28 cellular contexts compared by ENCODE assay signal in genomic region chr10:12572281-12572680, GRCh38.
"Had no signal": no experiment of that assay in that cellular context is flagged by ENCODE, and none has a peak within 500 bp of the region (broad histone marks: within the 10 kb centered on the region; RNA-seq: fewer than 3 reads in every experiment).

No MANE protein-coding gene starts in this region.

- H3K36me3 Mint-ChIP-seq: mesothelial cell of epicardium, natural killer cell, type B pancreatic cell had no signal

- H3K27me3 ChIP-seq: neutrophil, right lobe of liver, testis, tibial artery had no signal

- ATAC-seq: effector memory CD8-positive, alpha-beta T cell; left colon; left ventricle myocardium superior; lower lobe of right lung; mucosa of descending colon; natural killer cell; right lobe of liver; stimulated activated effector memory CD8-positive, alpha-beta T cell treated with anti-CD3 and anti-CD28 coated beads, Interleukin-12 subunit alpha, Interleukin-12 subunit beta, amount 100 ng/mL, for 72 hours; stimulated activated naive CD8-positive, alpha-beta T cell treated with anti-CD3 and anti-CD28 coated beads, Interleukin-15, Interleukin-2, amounts not matched to agents 100 U/mL and 50 U/mL, for 24 hours had no signal

- H3K9me3 Mint-ChIP-seq: effector memory CD8-positive, alpha-beta T cell; immature natural killer cell; natural killer cell; neural crest cell; stimulated activated effector memory CD8-positive, alpha-beta T cell treated with anti-CD3 and anti-CD28 coated beads, Interleukin-12 subunit alpha, Interleukin-12 subunit beta, amount 100 ng/mL, for 72 hours; type B pancreatic cell had no signal

- H3K27ac Mint-ChIP-seq: effector memory CD8-positive, alpha-beta T cell; mesothelial cell of epicardium; natural killer cell; progenitor cell of endocrine pancreas; stimulated activated effector memory CD8-positive, alpha-beta T cell treated with anti-CD3 and anti-CD28 coated beads, Interleukin-12 subunit alpha, Interleukin-12 subunit beta, amount 100 ng/mL, for 72 hours; type B pancreatic cell had no signal

- H3K4me2 ChIP-seq: smooth muscle cell had no signal

- DNase-seq: cortex of kidney; effector memory CD8-positive, alpha-beta T cell; erythroblast; hypothalamus; immature natural killer cell; islet precursor cell; kidney glomerular epithelial cell; left colon; left ventricle myocardium superior; lower lobe of right lung; mucosa of descending colon; natural killer cell; right lobe of liver; stimulated activated CD4-positive, alpha-beta T cell treated with anti-CD3 and anti-CD28 coated beads, Interleukin-12 subunit alpha, Interleukin-12 subunit beta, amount 100 ng/mL, for 4 hours; stimulated activated CD4-positive, alpha-beta T cell treated with anti-CD3 and anti-CD28 coated beads, Interleukin-1b, Interleukin-23, amount 100 ng/mL, for 48 hours; stimulated activated CD4-positive, alpha-beta T cell treated with anti-CD3 and anti-CD28 coated beads, Interleukin-4, amount 100 ng/mL, for 24 hours; stimulated activated naive CD8-positive, alpha-beta T cell treated with anti-CD3 and anti-CD28 coated beads, Interleukin-15, Interleukin-2, amounts not matched to agents 100 U/mL and 50 U/mL, for 24 hours; substantia nigra; testis had no signal

- H3K79me2 ChIP-seq: parathyroid adenoma had no signal

- H3K4me1 Mint-ChIP-seq: mesothelial cell of epicardium, neural crest cell had no signal

- H3K36me3 ChIP-seq: lower lobe of right lung, neutrophil, right lobe of liver, tibial artery had no signal

- H3K9me3 ChIP-seq: lower lobe of right lung, neutrophil, right lobe of liver, testis, tibial artery had no signal

- H3K27me3 Mint-ChIP-seq: effector memory CD8-positive, alpha-beta T cell; progenitor cell of endocrine pancreas; type B pancreatic cell had no signal

- H3K4me3 Mint-ChIP-seq: effector memory CD8-positive, alpha-beta T cell; immature natural killer cell; mesothelial cell of epicardium; natural killer cell; neural crest cell; stimulated activated effector memory CD8-positive, alpha-beta T cell treated with anti-CD3 and anti-CD28 coated beads, Interleukin-12 subunit alpha, Interleukin-12 subunit beta, amount 100 ng/mL, for 72 hours; type B pancreatic cell had no signal

- H3K4me3 ChIP-seq: lower lobe of right lung, mucosa of descending colon, right lobe of liver, smooth muscle cell, testis, tibial artery had no signal

- H3K4me1 ChIP-seq: lower lobe of right lung, parathyroid adenoma, right lobe of liver, testis, tibial artery had no signal

- H3K27ac ChIP-seq: lower lobe of right lung, neutrophil, parathyroid adenoma, right lobe of liver, testis, tibial artery had no signal

- H2AFZ ChIP-seq: parathyroid adenoma had no signal
